Comparison of ENCODE assay signal across 8 cellular contexts in the genomic region with DNA sequence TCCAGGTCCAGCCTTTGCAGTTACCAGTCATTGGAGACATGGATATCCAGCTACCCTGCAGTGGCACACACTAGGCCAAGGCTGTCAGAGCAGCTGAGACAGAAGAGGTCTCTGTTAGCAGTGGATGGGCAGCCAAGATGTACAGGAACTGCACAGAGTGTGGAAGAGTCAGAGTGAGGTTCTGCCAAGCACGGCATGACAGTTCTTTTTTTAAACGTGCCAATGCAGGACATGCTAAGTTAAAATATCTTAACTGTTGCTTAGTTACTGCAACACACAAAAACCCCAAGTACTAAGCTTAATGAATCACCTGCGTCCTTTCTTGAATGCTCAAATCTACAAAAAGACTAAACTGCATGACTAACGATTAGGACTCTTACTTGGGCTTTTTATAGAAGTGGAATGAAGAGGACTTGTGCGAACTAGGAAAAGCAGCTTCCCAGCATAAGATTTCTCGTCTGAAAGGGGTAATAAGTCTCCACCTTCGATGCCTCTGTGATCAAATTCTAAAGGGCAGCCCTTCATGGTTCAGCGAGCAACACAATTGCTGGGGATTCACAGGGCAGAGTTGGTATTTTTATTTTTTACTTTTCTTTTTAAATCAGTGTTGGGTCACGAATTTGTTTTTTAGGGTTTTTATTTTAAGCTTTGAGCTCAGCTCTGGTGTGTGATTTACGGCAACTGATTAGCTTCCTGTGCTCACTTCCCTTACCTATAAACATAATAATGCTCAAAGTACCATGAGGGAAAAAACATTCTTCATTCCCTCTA. TPM values are rescaled to one million over a fixed set of nuclear protein-coding genes. Genes with fewer than 3 reads are reported as not detected.
DNase-seq lines count a peak whose midpoint lies in the region; ATAC-seq and TF ChIP-seq lines count a peak whose summit lies in the region.

No MANE protein-coding gene starts in this region.

- DNase-seq in activated CD8-positive, alpha-beta memory T cell treated with anti-CD3 and anti-CD28 coated beads, Interleukin-2, amount 10 ng/mL, durations not matched to agents 7 days and 5 days, result peak; percentile 52
- no peak for DNase-seq in activated CD8-positive, alpha-beta memory T cell treated with anti-CD3 and anti-CD28 coated beads for 24 hours
- peak; percentile 82 for DNase-seq in RKO (ENCODE audit: low spot score)
- peak; percentile 65 for DNase-seq in choroid plexus epithelial cell (ENCODE audit: low read depth)
- no peak for DNase-seq in upper lobe of left lung

- H3K36me3 ChIP-seq in mesodermal cell (ENCODE audit: control insufficient read depth, insufficient read depth, low read length) (peaks cover 20% of the 10 kb centered on the region), upper lobe of left lung (peaks cover 0 to 3% (median 0%) of the 10 kb centered on the region in 4 donors)

- TF ChIP-seq CTCF in choroid plexus epithelial cell (conservative IDR thresholded peaks at IDR 0.05; ENCODE audit: low read depth, low read length) (no peak), upper lobe of left lung (IDR thresholded peaks at IDR 0.05) (no peak)

- no peaks in the 10 kb centered on the region for H3K9me3 Mint-ChIP-seq in activated CD8-positive, alpha-beta memory T cell treated with anti-CD3 and anti-CD28 coated beads, Interleukin-2, amount 10 ng/mL, durations not matched to agents 7 days and 5 days (ENCODE audit: low read depth)

- H3K4me3 ChIP-seq in choroid plexus epithelial cell (ENCODE audit: low read depth, low read length) (no peak overlapping the region), mesodermal cell (ENCODE audit: extremely low read depth, insufficient read depth, low read length, poor library complexity, severe bottlenecking) (no peak overlapping the region), upper lobe of left lung (no peak overlapping the region)

- H3K4me1 ChIP-seq in mesodermal cell (ENCODE audit: control insufficient read depth, insufficient read depth, low read length, poor library complexity, severe bottlenecking) (peaks cover 7% of the 10 kb centered on the region), upper lobe of left lung (peaks cover 12 to 17% (median 12%) of the 10 kb centered on the region in 4 donors)

- H3K27me3 ChIP-seq in upper lobe of left lung, result no peaks in the 10 kb centered on the region

- H3K4me1 Mint-ChIP-seq in activated CD8-positive, alpha-beta memory T cell treated with anti-CD3 and anti-CD28 coated beads, Interleukin-2, amount 10 ng/mL, durations not matched to agents 7 days and 5 days, result peaks cover 42% of the 10 kb centered on the region

- CTCF ChIA-PET in activated CD8-positive, alpha-beta memory T cell treated with anti-CD3 and anti-CD28 coated beads, Interleukin-2, amount 10 ng/mL, durations not matched to agents 7 days and 5 days (lab: Charles Lee), result interaction anchor here (0.6 to 3.9 kb wide), 9 partner anchors 12 to 344 kb away, joined by 3 to 24 read pairs (median 3); partner anchors contain the start of gene MAPK1IP1L

- TF ChIP-seq POLR2A in upper lobe of left lung (IDR thresholded peaks at IDR 0.05), result no peak

- H3K27ac ChIP-seq in mesodermal cell (ENCODE audit: low read depth, low read length, severe bottlenecking) (peak overlapping the region; percentile 47), upper lobe of left lung (peak overlapping the region in 3 of 4 donors; percentile 14 to 70 (median 56))

- H3K9me3 ChIP-seq in mesodermal cell (ENCODE audit: control insufficient read depth, low read length), result no peaks in the 10 kb centered on the region
- no peaks in the 10 kb centered on the region for H3K9me3 ChIP-seq in upper lobe of left lung

- peak; percentile 70 for ATAC-seq in activated CD8-positive, alpha-beta memory T cell treated with anti-CD3 and anti-CD28 coated beads, Interleukin-2, amount 10 ng/mL, durations not matched to agents 7 days and 5 days
- peak; percentile 45 for ATAC-seq in HG02642 (IDR thresholded peaks at IDR 0.05; ENCODE audit: poor library complexity, unreplicated experiment)
- ATAC-seq in upper lobe of left lung (ENCODE audit: low FRiP score in 2 of 2), result peak; percentile 72 to 83
- ATAC-seq in HG03039 (IDR thresholded peaks at IDR 0.05; ENCODE audit: unreplicated experiment), result no peak

- peak overlapping the region; percentile 77 for H3K27ac Mint-ChIP-seq in activated CD8-positive, alpha-beta memory T cell treated with anti-CD3 and anti-CD28 coated beads, Interleukin-2, amount 10 ng/mL, durations not matched to agents 7 days and 5 days

- peaks cover 13% of the 10 kb centered on the region for H3K36me3 Mint-ChIP-seq in activated CD8-positive, alpha-beta memory T cell treated with anti-CD3 and anti-CD28 coated beads, Interleukin-2, amount 10 ng/mL, durations not matched to agents 7 days and 5 days

- peak in 1 of 4 donors; percentile 28 for TF ChIP-seq EP300 in upper lobe of left lung (IDR thresholded peaks at IDR 0.05)

- 73 to 87% methylated on average over 4 to 6 of the region's 10 CpGs for WGBS in mesodermal cell (ENCODE audit: insufficient coverage in 2 of 2), 2 experiments
- 20 to 24% methylated on average over 9 to 10 of the region's 10 CpGs for WGBS in upper lobe of left lung, 2 donors

- H3K4me3 Mint-ChIP-seq in activated CD8-positive, alpha-beta memory T cell treated with anti-CD3 and anti-CD28 coated beads, Interleukin-2, amount 10 ng/mL, durations not matched to agents 7 days and 5 days, result peak overlapping the region; percentile 36

- no peaks in the 10 kb centered on the region for H3K27me3 Mint-ChIP-seq in activated CD8-positive, alpha-beta memory T cell treated with anti-CD3 and anti-CD28 coated beads, Interleukin-2, amount 10 ng/mL, durations not matched to agents 7 days and 5 days

RNA-seq across cellular contexts. Expression of gene MAPK1IP1L, which starts 20.6 kb away (rescaled TPM):
- total RNA-seq in activated CD8-positive, alpha-beta memory T cell treated with anti-CD3 and anti-CD28 coated beads, Interleukin-2, amount 10 ng/mL, durations not matched to agents 7 days and 5 days, result 100 to 1,000 TPM in 1 of 2 experiments, 10 to 100 TPM in 1; 90.2 to 110 TPM
- polyA plus RNA-seq in mesodermal cell (2013, experiment 1 of 2), result 98.4 TPM
- 85.4 TPM for polyA plus RNA-seq in mesodermal cell (2013, experiment 2 of 2)
- total RNA-seq in upper lobe of left lung, result 10 to 100 TPM; 22.0 to 81.8 (median 59.3) TPM

RNA-seq across cellular contexts. Expression of gene SOCS4, which starts 45.0 kb away (rescaled TPM):
- total RNA-seq in activated CD8-positive, alpha-beta memory T cell treated with anti-CD3 and anti-CD28 coated beads, Interleukin-2, amount 10 ng/mL, durations not matched to agents 7 days and 5 days, result 10 to 100 TPM; 35.3 to 41.9 TPM
- 14.5 TPM for polyA plus RNA-seq in mesodermal cell (2013, experiment 1 of 2)
- 17.1 TPM for polyA plus RNA-seq in mesodermal cell (2013, experiment 2 of 2)
- 10 to 100 TPM in 4 of 6 donors, 1 to 10 TPM in 2; 4.4 to 26.5 (median 18.4) TPM for total RNA-seq in upper lobe of left lung

RNA-seq across cellular contexts. Expression of gene WDHD1, which starts 45.2 kb away (rescaled TPM):
- 10 to 100 TPM; 57.4 to 57.7 TPM for total RNA-seq in activated CD8-positive, alpha-beta memory T cell treated with anti-CD3 and anti-CD28 coated beads, Interleukin-2, amount 10 ng/mL, durations not matched to agents 7 days and 5 days
- polyA plus RNA-seq in mesodermal cell (2013, experiment 1 of 2), result 18.0 TPM
- polyA plus RNA-seq in mesodermal cell (2013, experiment 2 of 2), result 22.7 TPM
- total RNA-seq in upper lobe of left lung, result 1 to 10 TPM; 1.0 to 5.0 (median 2.6) TPM

RNA-seq across cellular contexts. Expression of gene LGALS3, which starts 57.0 kb away (rescaled TPM):
- 100 to 1,000 TPM in 1 of 2 experiments, 10 to 100 TPM in 1; 88.3 to 138 TPM for total RNA-seq in activated CD8-positive, alpha-beta memory T cell treated with anti-CD3 and anti-CD28 coated beads, Interleukin-2, amount 10 ng/mL, durations not matched to agents 7 days and 5 days
- 17.4 TPM for polyA plus RNA-seq in mesodermal cell (2013, experiment 1 of 2)
- 15.1 TPM for polyA plus RNA-seq in mesodermal cell (2013, experiment 2 of 2)
- 100 to 1,000 TPM; 205 to 710 (median 440) TPM for total RNA-seq in upper lobe of left lung

Comparison
In these comparisons a context has a peak if more than half of its experiments do, and no peak if none do; other contexts are left out.
1. DNase-seq: peak in activated CD8-positive, alpha-beta memory T cell treated with anti-CD3 and anti-CD28 coated beads, Interleukin-2, amount 10 ng/mL, durations not matched to agents 7 days and 5 days (single experiment), RKO (single experiment) and choroid plexus epithelial cell (single experiment); none in activated CD8-positive, alpha-beta memory T cell treated with anti-CD3 and anti-CD28 coated beads for 24 hours (single experiment) and upper lobe of left lung (0 of 2).
2. RNA of gene WDHD1, which starts 45.2 kb away (total RNA-seq): 57.4 to 57.7 TPM in activated CD8-positive, alpha-beta memory T cell treated with anti-CD3 and anti-CD28 coated beads, Interleukin-2, amount 10 ng/mL, durations not matched to agents 7 days and 5 days; 1.0 to 5.0 TPM in upper lobe of left lung; every median in the first group is over 4 times any median in the second.